24 cellular contexts compared by ENCODE assay signal in genomic region chr18:21155443-21155842, GRCh38. TPM values are rescaled to one million over a fixed set of nuclear protein-coding genes. Genes with fewer than 3 reads are reported as not detected.
A peak's percentile ranks its signal among the peaks of the same experiment; 100 is the strongest.
DNase-seq lines count a peak whose midpoint lies in the region; ATAC-seq, FAIRE-seq and TF ChIP-seq lines count a peak whose summit lies in the region.
"Had no signal": no experiment of that assay in that cellular context is flagged by ENCODE, and none has a peak within 500 bp of the region (broad histone marks: within the 10 kb centered on the region; RNA-seq: fewer than 3 reads in every experiment).

No MANE protein-coding gene starts in this region.

- DNase-seq in kidney (no peak), activated gamma-delta T cell (lab: John Stamatoyannopoulos, UW) (no peak)
- DNase-seq: ACHN; BE2C; C1 segment of cervical spinal cord; CD4-positive, alpha-beta memory T cell; CD4-positive, CD25-positive, alpha-beta regulatory T cell; CD8-positive, alpha-beta memory T cell; COR-L47; DMS 273 treated with DMSO at 0.1 percent for 48 hours; DMS153; DMS53; DMS79; DND-41; EL; GF-D8 had no signal

- intact Hi-C loops in kidney (cut with DNase I) = no loop called here

- POLR2A ChIA-PET in HEK293 (lab: Yijun Ruan, JAX) = no interaction called here

- peak; percentile 84 for FAIRE-seq in A204.1 (lab: Jason Lieb, UNC)
- FAIRE-seq in colon (lab: Jason Lieb, UNC) = peak; percentile 21
- FAIRE-seq in kidney (lab: Jason Lieb, UNC) = peak; percentile 80
- FAIRE-seq: GM12891 had no signal

- CTCF ChIA-PET in HEK293 (lab: Yijun Ruan, JAX) = no interaction called here

- H3K36me3 ChIP-seq in HEK293 (ENCODE audit: control insufficient read depth in 2 of 2, insufficient read depth in 1 of 2, low read length in 2 of 2) (no peaks in the 10 kb centered on the region), kidney (ENCODE audit: control insufficient read depth in 1 of 2, insufficient read depth in 2 of 2, low read length in 2 of 2) (no peaks in the 10 kb centered on the region)
- H3K36me3 ChIP-seq: BE2C, BLaER1 had no signal

- no peaks in the 10 kb centered on the region for H3K9me3 ChIP-seq in HEK293 (ENCODE audit: control insufficient read depth, insufficient read depth, low read depth, low read length)
- H3K9me3 ChIP-seq in kidney (ENCODE audit: control insufficient read depth in 1 of 2, low read length in 2 of 2) = peaks cover 3 to 18% of the 10 kb centered on the region in 2 donors
- H3K9me3 ChIP-seq: BE2C had no signal

- TF ChIP-seq CTCF in HEK293 (tag by site-specific recombination; IDR thresholded peaks at IDR 0.05) (no peak), kidney (IDR thresholded peaks at IDR 0.05; ENCODE audit: borderline replicate concordance, extremely low read depth, insufficient read depth) (no peak)

- no peak for ATAC-seq in GM21737 (IDR thresholded peaks at IDR 0.05; ENCODE audit: unreplicated experiment)
- ATAC-seq in HG03442 (IDR thresholded peaks at IDR 0.05; ENCODE audit: unreplicated experiment) = no peak

- no peak overlapping the region for H3K27ac ChIP-seq in HEK293 (ENCODE audit: extremely low read depth, low read depth, low read length)
- no peak overlapping the region for H3K27ac ChIP-seq in kidney (ENCODE audit: low read depth in 2 of 2, low read length in 2 of 2)
- H3K27ac ChIP-seq: 22Rv1, BLaER1 had no signal

- H3K4me1 ChIP-seq in HEK293 (ENCODE audit: control insufficient read depth, insufficient read depth, low read length) (no peaks in the 10 kb centered on the region), kidney (ENCODE audit: control insufficient read depth in 1 of 2, insufficient read depth in 1 of 2, low read depth in 1 of 2, low read length in 2 of 2) (no peaks in the 10 kb centered on the region)
- H3K4me1 ChIP-seq: BE2C, BLaER1 had no signal

- H3K4me3 ChIP-seq in HEK293 (ENCODE audit: low read depth, low read length) (no peak overlapping the region), kidney (ENCODE audit: low read length in 2 of 2) (no peak overlapping the region)
- H3K4me3 ChIP-seq: BLaER1 had no signal

- no peak overlapping the region for H3K9ac ChIP-seq in kidney (ENCODE audit: low read length in 2 of 2)
- H3K9ac ChIP-seq: BLaER1 had no signal

TF ChIP-seq in HEK293, 187 proteins besides CTCF, POLR2A, EP300 and RAD21:
- TF ChIP-seq SETDB1 (IDR thresholded peaks at IDR 0.05; ENCODE audit: insufficient read length, low read length) = peak; percentile 84
- no peak for TF ChIP-seq TCF7L2 (IDR thresholded peaks at IDR 0.05; ENCODE audit: borderline replicate concordance, low read depth, low read length)
TF ChIP-seq in HEK293: peak in this region for 1.

RNA-seq across cellular contexts. Expression of gene ROCK1, which starts 43.8 kb away (rescaled TPM):
- total RNA-seq in kidney = 56.5 TPM
- 10.5 TPM for polyA plus RNA-seq in kidney (ENCODE audit: insufficient read depth, low read depth, low replicate concordance)
